Comparison of ENCODE assay signal across 12 cellular contexts in genomic region chr3:123602325-123602724, GRCh38. TPM values are rescaled to one million over a fixed set of nuclear protein-coding genes. Genes with fewer than 3 reads are reported as not detected.
DNase-seq lines count a peak whose midpoint lies in the region; ATAC-seq and TF ChIP-seq lines count a peak whose summit lies in the region.
"Had no signal": no experiment of that assay in that cellular context is flagged by ENCODE, and none has a peak within 500 bp of the region (broad histone marks: within the 10 kb centered on the region; RNA-seq: fewer than 3 reads in every experiment).

No MANE protein-coding gene starts in this region.

- H3K9me3 Mint-ChIP-seq in glutamatergic neuron (ENCODE audit: unreplicated experiment), result no peaks in the 10 kb centered on the region
- H3K9me3 Mint-ChIP-seq in stimulated activated effector memory CD8-positive, alpha-beta T cell treated with anti-CD3 and anti-CD28 coated beads, Interleukin-12 subunit alpha, Interleukin-12 subunit beta, amount 100 ng/mL, for 72 hours, result no peaks in the 10 kb centered on the region
- H3K9me3 Mint-ChIP-seq in activated CD8-positive, alpha-beta T cell treated with anti-CD3 and anti-CD28 coated beads, Interleukin-2, amount 10 ng/mL, durations not matched to agents 7 days and 5 days (ENCODE audit: insufficient read depth), result no peaks in the 10 kb centered on the region

- no peak for TF ChIP-seq CTCF in glutamatergic neuron (IDR thresholded peaks at IDR 0.05; ENCODE audit: partially characterized antibody, unreplicated experiment)

- H3K4me1 Mint-ChIP-seq in glutamatergic neuron (ENCODE audit: low read depth, unreplicated experiment), result no peaks in the 10 kb centered on the region
- H3K4me1 Mint-ChIP-seq in stimulated activated effector memory CD8-positive, alpha-beta T cell treated with anti-CD3 and anti-CD28 coated beads, Interleukin-12 subunit alpha, Interleukin-12 subunit beta, amount 100 ng/mL, for 72 hours, result no peaks in the 10 kb centered on the region
- H3K4me1 Mint-ChIP-seq in activated CD8-positive, alpha-beta T cell treated with anti-CD3 and anti-CD28 coated beads, Interleukin-2, amount 10 ng/mL, durations not matched to agents 7 days and 5 days (ENCODE audit: low read depth), result no peaks in the 10 kb centered on the region

- CTCF ChIA-PET in activated CD8-positive, alpha-beta T cell treated with anti-CD3 and anti-CD28 coated beads, Interleukin-2, amount 10 ng/mL, durations not matched to agents 7 days and 5 days (lab: Charles Lee), result no interaction called here

- no peak overlapping the region for H3K4me3 Mint-ChIP-seq in glutamatergic neuron (ENCODE audit: unreplicated experiment)
- H3K4me3 Mint-ChIP-seq in stimulated activated effector memory CD8-positive, alpha-beta T cell treated with anti-CD3 and anti-CD28 coated beads, Interleukin-12 subunit alpha, Interleukin-12 subunit beta, amount 100 ng/mL, for 72 hours, result no peak overlapping the region
- H3K4me3 Mint-ChIP-seq in activated CD8-positive, alpha-beta T cell treated with anti-CD3 and anti-CD28 coated beads, Interleukin-2, amount 10 ng/mL, durations not matched to agents 7 days and 5 days, result no peak overlapping the region
- H3K4me3 Mint-ChIP-seq: brain had no signal

- no peaks in the 10 kb centered on the region for H3K36me3 Mint-ChIP-seq in glutamatergic neuron (ENCODE audit: unreplicated experiment)
- no peaks in the 10 kb centered on the region for H3K36me3 Mint-ChIP-seq in stimulated activated effector memory CD8-positive, alpha-beta T cell treated with anti-CD3 and anti-CD28 coated beads, Interleukin-12 subunit alpha, Interleukin-12 subunit beta, amount 100 ng/mL, for 72 hours
- H3K36me3 Mint-ChIP-seq in activated CD8-positive, alpha-beta T cell treated with anti-CD3 and anti-CD28 coated beads, Interleukin-2, amount 10 ng/mL, durations not matched to agents 7 days and 5 days (ENCODE audit: low read depth), result peaks cover 6% of the 10 kb centered on the region

- POLR2A ChIA-PET in activated CD8-positive, alpha-beta T cell treated with anti-CD3 and anti-CD28 coated beads, Interleukin-2, amount 10 ng/mL, durations not matched to agents 7 days and 5 days (lab: Charles Lee), result no interaction called here

- DNase-seq in EL, result peak; percentile 90
- peak; percentile 33 for DNase-seq in NCI-H69 (lab: John Stamatoyannopoulos, UW)
- DNase-seq in dermis microvascular lymphatic vessel endothelial cell (ENCODE audit: low read depth in 2 of 2), result peak; percentile 58 to 80
- peak; percentile 47 for DNase-seq in renal cortical epithelial cell (ENCODE audit: low read depth)
- DNase-seq in glutamatergic neuron, result no peak
- DNase-seq in stimulated activated effector memory CD8-positive, alpha-beta T cell treated with anti-CD3 and anti-CD28 coated beads, Interleukin-12 subunit alpha, Interleukin-12 subunit beta, amount 100 ng/mL, for 72 hours (ENCODE audit: low spot score in 2 of 2), result no peak
- no peak for DNase-seq in activated CD8-positive, alpha-beta T cell treated with anti-CD3 and anti-CD28 coated beads, Interleukin-2, amount 10 ng/mL, durations not matched to agents 7 days and 5 days
- no peak for DNase-seq in NCI-H748 (lab: John Stamatoyannopoulos, UW; ENCODE audit: unreplicated experiment)
- DNase-seq: NCI-H1694; stimulated activated CD4-positive, alpha-beta T cell treated with anti-CD3 and anti-CD28 coated beads, Interleukin-12 subunit alpha, Interleukin-12 subunit beta, amount 100 ng/mL, for 4 hours; stimulated activated naive CD4-positive, alpha-beta T cell treated with Interleukin-2 at 50 U/mL for 16 hours had no signal

- H3K27ac Mint-ChIP-seq in glutamatergic neuron (ENCODE audit: unreplicated experiment), result no peak overlapping the region
- no peak overlapping the region for H3K27ac Mint-ChIP-seq in stimulated activated effector memory CD8-positive, alpha-beta T cell treated with anti-CD3 and anti-CD28 coated beads, Interleukin-12 subunit alpha, Interleukin-12 subunit beta, amount 100 ng/mL, for 72 hours
- H3K27ac Mint-ChIP-seq in activated CD8-positive, alpha-beta T cell treated with anti-CD3 and anti-CD28 coated beads, Interleukin-2, amount 10 ng/mL, durations not matched to agents 7 days and 5 days, result no peak overlapping the region
- H3K27ac Mint-ChIP-seq: brain had no signal

- ATAC-seq in stimulated activated effector memory CD8-positive, alpha-beta T cell treated with anti-CD3 and anti-CD28 coated beads, Interleukin-12 subunit alpha, Interleukin-12 subunit beta, amount 100 ng/mL, for 72 hours, result no peak
- ATAC-seq in activated CD8-positive, alpha-beta T cell treated with anti-CD3 and anti-CD28 coated beads, Interleukin-2, amount 10 ng/mL, durations not matched to agents 7 days and 5 days, result no peak

- peaks cover 2% of the 10 kb centered on the region for H3K27me3 Mint-ChIP-seq in glutamatergic neuron (ENCODE audit: unreplicated experiment)
- no peaks in the 10 kb centered on the region for H3K27me3 Mint-ChIP-seq in activated CD8-positive, alpha-beta T cell treated with anti-CD3 and anti-CD28 coated beads, Interleukin-2, amount 10 ng/mL, durations not matched to agents 7 days and 5 days (ENCODE audit: low read depth)
- H3K27me3 Mint-ChIP-seq: brain had no signal

RNA-seq across cellular contexts. Expression of gene HACD2, which starts 17.5 kb away (rescaled TPM):
- total RNA-seq in dermis microvascular lymphatic vessel endothelial cell (16.6 and 21.3 TPM in 2 replicates), renal cortical epithelial cell (30.7 and 70.6 TPM in 2 replicates), glutamatergic neuron (ENCODE audit: unreplicated experiment) (6.9 TPM)
- total RNA-seq in activated CD8-positive, alpha-beta T cell treated with anti-CD3 and anti-CD28 coated beads, Interleukin-2, amount 10 ng/mL, durations not matched to agents 7 days and 5 days, result 10 to 100 TPM; 20.7 to 23.8 TPM

Comparison
In these comparisons a context has a peak if more than half of its experiments do, and no peak if none do; other contexts are left out.
1. DNase-seq: peak in EL (single experiment), NCI-H69 (single experiment), dermis microvascular lymphatic vessel endothelial cell (2 of 2) and renal cortical epithelial cell (single experiment); none in glutamatergic neuron (single experiment), stimulated activated effector memory CD8-positive, alpha-beta T cell treated with anti-CD3 and anti-CD28 coated beads, Interleukin-12 subunit alpha, Interleukin-12 subunit beta, amount 100 ng/mL, for 72 hours (0 of 2), activated CD8-positive, alpha-beta T cell treated with anti-CD3 and anti-CD28 coated beads, Interleukin-2, amount 10 ng/mL, durations not matched to agents 7 days and 5 days (single experiment) and NCI-H748 (single experiment).